In the genomic region with DNA sequence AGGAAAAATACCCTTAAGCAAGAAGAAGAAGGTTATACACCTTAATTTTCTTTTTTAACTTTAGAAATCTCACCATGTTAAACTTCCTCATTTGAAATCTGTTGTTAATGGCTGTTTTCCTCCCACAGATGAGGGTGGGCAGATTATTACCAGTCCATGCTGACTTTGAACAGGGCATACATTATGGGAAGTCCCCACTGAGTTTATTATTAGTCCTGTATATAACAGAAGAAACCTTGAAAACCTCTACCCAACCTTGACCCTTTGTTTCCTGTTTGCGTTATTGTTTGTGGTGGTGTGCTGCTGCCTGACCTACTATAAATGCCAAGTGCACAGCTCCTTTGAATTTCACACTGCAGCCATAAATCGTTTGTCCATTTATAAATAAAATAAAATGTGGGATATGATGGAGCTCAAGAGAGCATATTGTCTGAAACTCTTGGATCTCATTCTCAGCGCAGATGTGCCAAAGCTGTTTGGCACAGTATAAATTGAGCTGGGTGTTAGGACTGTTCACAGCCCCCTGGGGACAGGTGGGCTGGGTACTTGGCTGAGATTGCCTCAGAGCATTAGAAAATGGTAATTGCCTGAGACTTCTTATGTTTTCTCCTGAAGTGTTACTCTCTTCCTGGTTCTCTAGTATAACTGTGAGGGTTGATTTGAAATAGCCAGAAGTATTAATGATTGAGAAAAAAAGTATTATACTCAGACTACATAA, we compare ENCODE assay signal across 8 cellular contexts.
DNase-seq lines count a peak whose midpoint lies in the region; ATAC-seq and TF ChIP-seq lines count a peak whose summit lies in the region.
"Had no signal": no experiment of that assay in that cellular context is flagged by ENCODE, and none has a peak within 500 bp of the region (broad histone marks: within the 10 kb centered on the region; RNA-seq: fewer than 3 reads in every experiment).

No MANE protein-coding gene starts in this region.

- no peak overlapping the region for H3K4me3 ChIP-seq in MM.1S (ENCODE audit: low read length)
- no peak overlapping the region for H3K4me3 ChIP-seq in naive thymus-derived CD4-positive, alpha-beta T cell (ENCODE audit: low read length)

- DNase-seq in GM19238 (ENCODE audit: insufficient read length, low spot score): peak; percentile 4
- DNase-seq in MM.1S: peak; percentile 87
- DNase-seq in naive thymus-derived CD4-positive, alpha-beta T cell: no peak
- no peak for DNase-seq in GM03348 (ENCODE audit: low spot score)
- DNase-seq in middle frontal gyrus (ENCODE audit: extremely low spot score, low spot score): no peak
- no peak for DNase-seq in cerebellum (ENCODE audit: low spot score)
- DNase-seq: small intestine had no signal

- no peak overlapping the region for H3K9ac ChIP-seq in MM.1S (ENCODE audit: low read length)

- no peaks in the 10 kb centered on the region for H3K36me3 ChIP-seq in MM.1S (replicated peaks; ENCODE audit: insufficient read depth, low read length)
- no peaks in the 10 kb centered on the region for H3K36me3 ChIP-seq in naive thymus-derived CD4-positive, alpha-beta T cell (ENCODE audit: control insufficient read depth in 2 of 3, insufficient read depth in 3 of 3, low read length in 3 of 3)

- no peaks in the 10 kb centered on the region for H3K27me3 Mint-ChIP-seq in naive thymus-derived CD4-positive, alpha-beta T cell

- intact Hi-C loops in naive thymus-derived CD4-positive, alpha-beta T cell (cut with micrococcal nuclease): no loop called here

- H3K9me3 Mint-ChIP-seq in naive thymus-derived CD4-positive, alpha-beta T cell: peaks cover 0 to 5% (median 0%) of the 10 kb centered on the region in 11 donors

- peak; percentile 85 for ATAC-seq in HG02763 (IDR thresholded peaks at IDR 0.05; ENCODE audit: unreplicated experiment)
- ATAC-seq in naive thymus-derived CD4-positive, alpha-beta T cell: peak; percentile 20

- no peaks in the 10 kb centered on the region for H3K9me2 ChIP-seq in MM.1S (replicated peaks; ENCODE audit: insufficient read depth, low read length)

- no peaks in the 10 kb centered on the region for H3K9me3 ChIP-seq in MM.1S (replicated peaks; ENCODE audit: insufficient read depth, low read length)
- no peaks in the 10 kb centered on the region for H3K9me3 ChIP-seq in naive thymus-derived CD4-positive, alpha-beta T cell (ENCODE audit: control insufficient read depth in 2 of 3, low read length in 3 of 3)

- no peak overlapping the region for H3K27ac Mint-ChIP-seq in naive thymus-derived CD4-positive, alpha-beta T cell

- no peak for TF ChIP-seq CTCF in MM.1S (IDR thresholded peaks at IDR 0.05; ENCODE audit: low read length)

- H3K4me1 ChIP-seq in MM.1S (ENCODE audit: low read length): peaks cover 20% of the 10 kb centered on the region
- no peaks in the 10 kb centered on the region for H3K4me1 ChIP-seq in naive thymus-derived CD4-positive, alpha-beta T cell (ENCODE audit: control insufficient read depth in 2 of 2, insufficient read depth in 2 of 2, low read length in 2 of 2)

- CTCF ChIA-PET in naive thymus-derived CD4-positive, alpha-beta T cell (lab: Charles Lee): no interaction called here

- H3K4me1 Mint-ChIP-seq in naive thymus-derived CD4-positive, alpha-beta T cell: no peaks in the 10 kb centered on the region

- H3K4me2 ChIP-seq in MM.1S (ENCODE audit: low read depth, low read length): peak overlapping the region; percentile 26

- no peaks in the 10 kb centered on the region for H3F3A ChIP-seq in MM.1S (ENCODE audit: insufficient read depth, low read length)

- no peaks in the 10 kb centered on the region for H3K27me3 ChIP-seq in MM.1S (replicated peaks; ENCODE audit: insufficient read depth, low read length)
- no peaks in the 10 kb centered on the region for H3K27me3 ChIP-seq in naive thymus-derived CD4-positive, alpha-beta T cell (ENCODE audit: control insufficient read depth in 2 of 2, insufficient read depth in 2 of 2, low read length in 2 of 2)

- POLR2A ChIA-PET in naive thymus-derived CD4-positive, alpha-beta T cell (lab: Charles Lee): no interaction called here

- no peaks in the 10 kb centered on the region for H3K36me3 Mint-ChIP-seq in naive thymus-derived CD4-positive, alpha-beta T cell

- no peaks in the 10 kb centered on the region for H4K20me1 ChIP-seq in MM.1S (ENCODE audit: insufficient read depth, low read length)

- H3K4me3 Mint-ChIP-seq in naive thymus-derived CD4-positive, alpha-beta T cell: no peak overlapping the region

- H3K79me2 ChIP-seq in MM.1S (ENCODE audit: low read length): no peaks in the 10 kb centered on the region

- no peak overlapping the region for H2AFZ ChIP-seq in MM.1S (ENCODE audit: low read length)

- H3K27ac ChIP-seq in MM.1S (ENCODE audit: low read length): peak overlapping the region; percentile 22; the same call in 1 of the 2 replicates
- H3K27ac ChIP-seq in naive thymus-derived CD4-positive, alpha-beta T cell (ENCODE audit: low read depth, low read length): no peak overlapping the region

Comparison
In these comparisons a context has a peak if more than half of its experiments do, and no peak if none do; other contexts are left out.
1. DNase-seq: peak in GM19238 (single experiment) and MM.1S (single experiment); none in naive thymus-derived CD4-positive, alpha-beta T cell (0 of 9), GM03348 (single experiment), middle frontal gyrus (single experiment) and cerebellum (single experiment).